Comparison of ENCODE assay signal across 23 cellular contexts in the genomic region with DNA sequence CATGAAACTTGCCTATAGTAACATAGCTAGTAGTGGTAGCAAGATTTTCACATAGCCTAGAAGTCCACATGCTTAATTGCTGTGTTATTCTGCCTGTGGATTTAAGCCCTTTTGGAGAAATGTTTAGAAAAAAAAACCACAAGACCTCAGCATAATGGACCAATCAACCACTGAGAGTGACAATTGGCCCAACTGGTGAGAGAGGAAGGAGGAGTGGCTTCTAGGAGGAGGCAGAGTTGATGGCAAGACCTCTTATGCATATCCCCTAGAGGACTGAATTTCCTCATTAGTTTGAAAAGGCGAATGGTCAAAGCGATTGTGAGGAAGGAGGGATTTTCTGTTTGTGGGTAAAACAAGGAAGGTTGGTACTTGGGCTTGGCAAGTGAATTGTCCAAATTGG. TPM values are rescaled to one million over a fixed set of nuclear protein-coding genes. Genes with fewer than 3 reads are reported as not detected.
"Had no signal": no experiment of that assay in that cellular context is flagged by ENCODE, and none has a peak within 500 bp of the region (broad histone marks: within the 10 kb centered on the region; RNA-seq: fewer than 3 reads in every experiment).

No MANE protein-coding gene starts in this region.

- DNase-seq: activated B cell treated with CpG ODN at 0.5 μM for 24 hours; activated CD4-positive, alpha-beta memory T cell treated with anti-CD3 and anti-CD28 coated beads for 36 hours; activated CD4-positive, alpha-beta T cell treated with anti-CD3 and anti-CD28 coated beads for 1 hour; activated CD4-positive, alpha-beta T cell treated with anti-CD3 and anti-CD28 coated beads, Interleukin-2, amount 10 ng/mL, durations not matched to agents 7 days and 5 days; activated CD8-positive, alpha-beta memory T cell treated with anti-CD3 and anti-CD28 coated beads for 24 hours; activated effector memory CD4-positive, alpha-beta T cell treated with anti-CD3 and anti-CD28 coated beads, Interleukin-2, amount 50 U/mL, for 16 hours; activated naive CD4-positive, alpha-beta T cell treated with Interleukin-2 at 50 U/mL for 16 hours; activated naive CD8-positive, alpha-beta T cell treated with anti-CD3 and anti-CD28 coated beads, Interleukin-2, amount 50 U/mL, for 24 hours; activated T-cell treated with anti-CD3 and anti-CD28 coated beads, Interleukin-2, amount 50 U/mL, for 4 hours; amygdala; NCI-H1048; NCI-H146; NCI-H187 treated with DMSO at 0.1 percent for 48 hours; NCI-H2081 treated with DMSO at 0.1 percent for 48 hours; NCI-H446; NCI-H524; PC-3; SHP77 treated with DMSO at 0.1 percent for 48 hours had no signal

- H3K27ac Mint-ChIP-seq: activated B cell treated with CpG ODN at 0.5 μM for 24 hours; activated CD4-positive, alpha-beta memory T cell treated with anti-CD3 and anti-CD28 coated beads for 36 hours; activated CD4-positive, alpha-beta T cell treated with anti-CD3 and anti-CD28 coated beads, Interleukin-2, amount 10 ng/mL, durations not matched to agents 7 days and 5 days; activated naive CD8-positive, alpha-beta T cell treated with anti-CD3 and anti-CD28 coated beads, Interleukin-2, amount 50 U/mL, for 24 hours; brain; IgD-negative memory B cell; T-helper 1 cell treated with Interleukin-12 subunit alpha and Interleukin-12 subunit beta and Interleukin-4 antibody, amounts not matched to agents 30 μg/mL and 1 μg/mL, for 36 hours had no signal

- H3K36me3 Mint-ChIP-seq: brain, IgD-negative memory B cell had no signal

- H3K4me1 Mint-ChIP-seq: activated B cell treated with CpG ODN at 0.5 μM for 24 hours; activated CD4-positive, alpha-beta T cell treated with anti-CD3 and anti-CD28 coated beads, Interleukin-2, amount 10 ng/mL, durations not matched to agents 7 days and 5 days; activated naive CD8-positive, alpha-beta T cell treated with anti-CD3 and anti-CD28 coated beads, Interleukin-2, amount 50 U/mL, for 24 hours; brain; central memory CD8-positive, alpha-beta T cell had no signal

- H3K4me3 Mint-ChIP-seq: activated B cell treated with CpG ODN at 0.5 μM for 24 hours; activated CD4-positive, alpha-beta memory T cell treated with anti-CD3 and anti-CD28 coated beads for 36 hours; activated CD4-positive, alpha-beta T cell treated with anti-CD3 and anti-CD28 coated beads, Interleukin-2, amount 10 ng/mL, durations not matched to agents 7 days and 5 days; activated naive CD8-positive, alpha-beta T cell treated with anti-CD3 and anti-CD28 coated beads, Interleukin-2, amount 50 U/mL, for 24 hours; activated T-cell treated with anti-CD3 and anti-CD28 coated beads, Interleukin-2, amount 50 U/mL, for 4 hours; brain; central memory CD8-positive, alpha-beta T cell; IgD-negative memory B cell; T-helper 1 cell treated with Interleukin-12 subunit alpha and Interleukin-12 subunit beta and Interleukin-4 antibody, amounts not matched to agents 30 μg/mL and 1 μg/mL, for 36 hours had no signal

RNA-seq across cellular contexts. Expression of a gene that starts 30.6 kb away (rescaled TPM):
- total RNA-seq: activated B cell treated with CpG ODN at 0.5 μM for 24 hours; activated CD4-positive, alpha-beta memory T cell treated with anti-CD3 and anti-CD28 coated beads for 36 hours; activated CD4-positive, alpha-beta T cell treated with anti-CD3 and anti-CD28 coated beads, Interleukin-2, amount 10 ng/mL, durations not matched to agents 7 days and 5 days; activated naive CD4-positive, alpha-beta T cell treated with anti-CD3 and anti-CD28 coated beads, Interleukin-2, amount 50 U/mL, for 72 hours had no signal
